ENCODE assay signal across 12 cellular contexts in the genomic region with DNA sequence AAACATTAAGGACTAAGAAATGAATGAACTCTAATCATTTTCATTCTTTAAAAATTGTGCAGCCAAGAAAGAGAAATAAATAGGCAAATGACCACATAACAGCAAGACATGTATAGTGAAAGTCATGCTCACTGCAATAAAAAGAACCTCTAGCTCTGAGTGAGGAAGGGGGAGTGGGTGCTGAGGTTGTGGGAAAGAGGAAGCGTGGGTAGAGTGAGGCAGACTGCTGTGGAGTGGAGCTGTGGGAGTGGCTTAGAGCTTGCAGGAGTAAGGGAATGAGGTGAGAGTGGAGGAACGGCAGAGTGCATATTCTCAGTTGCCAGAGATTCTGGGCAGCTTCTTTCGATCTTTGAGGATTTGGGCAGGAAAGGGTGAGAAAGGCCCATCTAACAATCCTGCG. TPM values are rescaled to one million over a fixed set of nuclear protein-coding genes. Genes with fewer than 3 reads are reported as not detected.
A peak's percentile ranks its signal among the peaks of the same experiment; 100 is the strongest.
DNase-seq lines count a peak whose midpoint lies in the region; ATAC-seq and TF ChIP-seq lines count a peak whose summit lies in the region.
"Had no signal": no experiment of that assay in that cellular context is flagged by ENCODE, and none has a peak within 500 bp of the region (broad histone marks: within the 10 kb centered on the region; RNA-seq: fewer than 3 reads in every experiment).

No MANE protein-coding gene starts in this region.

- ATAC-seq in HG02973 (IDR thresholded peaks at IDR 0.05; ENCODE audit: unreplicated experiment) (peak; percentile 42), GM21360 (IDR thresholded peaks at IDR 0.05; ENCODE audit: unreplicated experiment) (no peak), GM18517 (IDR thresholded peaks at IDR 0.05; ENCODE audit: unreplicated experiment) (no peak)
- ATAC-seq in activated CD8-positive, alpha-beta T cell treated with anti-CD3 and anti-CD28 coated beads for 36 hours, result peak; percentile 79
- ATAC-seq in naive thymus-derived CD4-positive, alpha-beta T cell, result peak; percentile 83

- H3K9me3 ChIP-seq in naive thymus-derived CD4-positive, alpha-beta T cell (ENCODE audit: control insufficient read depth in 2 of 3, low read length in 3 of 3), result no peaks in the 10 kb centered on the region
- no peaks in the 10 kb centered on the region for H3K9me3 ChIP-seq in prostate gland

- POLR2A ChIA-PET in activated CD8-positive, alpha-beta T cell treated with anti-CD3 and anti-CD28 coated beads for 36 hours (lab: Charles Lee), result interaction anchor here (0.8 to 1.2 kb wide), 3 partner anchors 11 to 31 kb away, joined by 3 to 4 read pairs (median 4); a partner anchor contains a TSS
- POLR2A ChIA-PET in naive thymus-derived CD4-positive, alpha-beta T cell (lab: Charles Lee), result interaction anchor here (0.9 to 1.3 kb wide), 2 partner anchors 9 to 28 kb away, joined by 4 to 7 read pairs; a partner anchor contains a TSS

- H3K27ac ChIP-seq in naive thymus-derived CD4-positive, alpha-beta T cell (ENCODE audit: low read depth, low read length), result peak overlapping the region; percentile 55
- no peak overlapping the region for H3K27ac ChIP-seq in prostate gland

- H3K4me3 ChIP-seq in naive thymus-derived CD4-positive, alpha-beta T cell (ENCODE audit: low read length), result peak overlapping the region; percentile 21
- H3K4me3 ChIP-seq in prostate gland, result no peak overlapping the region

- TF ChIP-seq CTCF in activated CD8-positive, alpha-beta T cell treated with anti-CD3 and anti-CD28 coated beads for 36 hours (IDR thresholded peaks at IDR 0.05), result no peak
- no peak for TF ChIP-seq CTCF in prostate gland (IDR thresholded peaks at IDR 0.05)

- peak overlapping the region; percentile 58 for H3K4me3 Mint-ChIP-seq in activated CD8-positive, alpha-beta T cell treated with anti-CD3 and anti-CD28 coated beads for 36 hours
- peak overlapping the region; percentile 72 to 90 (median 83) for H3K4me3 Mint-ChIP-seq in naive thymus-derived CD4-positive, alpha-beta T cell
- H3K4me3 Mint-ChIP-seq: nephron had no signal

- DNase-seq in CD1c-positive myeloid dendritic cell (ENCODE audit: extremely low spot score), result peak; percentile 90
- peak; percentile 41 for DNase-seq in activated CD8-positive, alpha-beta T cell treated with anti-CD3 and anti-CD28 coated beads for 36 hours
- peak in 5 of 9 donors; percentile 6 to 60 (median 16) for DNase-seq in naive thymus-derived CD4-positive, alpha-beta T cell
- no peak for DNase-seq in prostate gland (ENCODE audit: low spot score)
- no peak for DNase-seq in NCI-H1694 treated with DMSO at 0.1 percent for 48 hours (lab: John Stamatoyannopoulos, UW)
- DNase-seq: Calu3, H7 had no signal

- CTCF ChIA-PET in activated CD8-positive, alpha-beta T cell treated with anti-CD3 and anti-CD28 coated beads for 36 hours (lab: Charles Lee), result interaction anchor here (1.6 to 2.5 kb wide), 3 partner anchors 29 to 93 kb away, joined by 5 to 16 read pairs (median 8); no protein-coding TSS in a partner anchor
- CTCF ChIA-PET in naive thymus-derived CD4-positive, alpha-beta T cell (lab: Charles Lee), result interaction anchor here (0.8 to 1.5 kb wide), 3 partner anchors 27 to 93 kb away, joined by 3 to 4 read pairs (median 3); no protein-coding TSS in a partner anchor

- H3K27me3 Mint-ChIP-seq in activated CD8-positive, alpha-beta T cell treated with anti-CD3 and anti-CD28 coated beads for 36 hours, result no peaks in the 10 kb centered on the region
- H3K27me3 Mint-ChIP-seq in naive thymus-derived CD4-positive, alpha-beta T cell, result peaks cover 0 to 9% (median 0%) of the 10 kb centered on the region in 5 donors

- WGBS in prostate gland, result 62% methylated on average over 4 of the region's 4 CpGs

- peak overlapping the region; percentile 84 for H3K27ac Mint-ChIP-seq in activated CD8-positive, alpha-beta T cell treated with anti-CD3 and anti-CD28 coated beads for 36 hours
- peak overlapping the region; percentile 77 to 94 (median 87) for H3K27ac Mint-ChIP-seq in naive thymus-derived CD4-positive, alpha-beta T cell
- H3K27ac Mint-ChIP-seq: nephron had no signal

- peaks cover 14% of the 10 kb centered on the region for H3K4me1 Mint-ChIP-seq in activated CD8-positive, alpha-beta T cell treated with anti-CD3 and anti-CD28 coated beads for 36 hours (ENCODE audit: low read depth)
- peaks cover 9 to 33% (median 27%) of the 10 kb centered on the region in 7 donors for H3K4me1 Mint-ChIP-seq in naive thymus-derived CD4-positive, alpha-beta T cell
- H3K4me1 Mint-ChIP-seq: nephron had no signal

- peaks cover 0 to 21% of the 10 kb centered on the region in 2 donors for H3K4me1 ChIP-seq in naive thymus-derived CD4-positive, alpha-beta T cell (ENCODE audit: control insufficient read depth in 2 of 2, insufficient read depth in 2 of 2, low read length in 2 of 2)
- H3K4me1 ChIP-seq in prostate gland (replicated peaks), result no peaks in the 10 kb centered on the region

- H3K9me3 Mint-ChIP-seq in activated CD8-positive, alpha-beta T cell treated with anti-CD3 and anti-CD28 coated beads for 36 hours, result no peaks in the 10 kb centered on the region
- no peaks in the 10 kb centered on the region for H3K9me3 Mint-ChIP-seq in naive thymus-derived CD4-positive, alpha-beta T cell
- H3K9me3 Mint-ChIP-seq: nephron had no signal

- no peaks in the 10 kb centered on the region for H3K36me3 ChIP-seq in naive thymus-derived CD4-positive, alpha-beta T cell (ENCODE audit: control insufficient read depth in 2 of 3, insufficient read depth in 3 of 3, low read length in 3 of 3)
- no peaks in the 10 kb centered on the region for H3K36me3 ChIP-seq in prostate gland

- no peaks in the 10 kb centered on the region for H3K27me3 ChIP-seq in naive thymus-derived CD4-positive, alpha-beta T cell (ENCODE audit: control insufficient read depth in 2 of 2, insufficient read depth in 2 of 2, low read length in 2 of 2)
- H3K27me3 ChIP-seq in prostate gland (replicated peaks; ENCODE audit: insufficient read depth), result no peaks in the 10 kb centered on the region

- intact Hi-C loops in activated CD8-positive, alpha-beta T cell treated with anti-CD3 and anti-CD28 coated beads for 36 hours (cut with micrococcal nuclease), result no loop called here
- intact Hi-C loops in naive thymus-derived CD4-positive, alpha-beta T cell (cut with micrococcal nuclease), result no loop called here
- intact Hi-C loops in prostate gland (cut with DNase I), result no loop called here

- no peak for TF ChIP-seq POLR2A in prostate gland (IDR thresholded peaks at IDR 0.05)

- no peaks in the 10 kb centered on the region for H3K36me3 Mint-ChIP-seq in activated CD8-positive, alpha-beta T cell treated with anti-CD3 and anti-CD28 coated beads for 36 hours (ENCODE audit: low read depth)
- H3K36me3 Mint-ChIP-seq in naive thymus-derived CD4-positive, alpha-beta T cell, result no peaks in the 10 kb centered on the region

RNA-seq across cellular contexts. Expression of a gene that starts 10.4 kb away (rescaled TPM):
- total RNA-seq in activated CD8-positive, alpha-beta T cell treated with anti-CD3 and anti-CD28 coated beads for 36 hours, result not detected
- not detected for total RNA-seq in naive thymus-derived CD4-positive, alpha-beta T cell
- not detected for polyA plus RNA-seq in naive thymus-derived CD4-positive, alpha-beta T cell
- not detected for total RNA-seq in prostate gland
- total RNA-seq: Calu3, H7, temporal lobe had no signal

RNA-seq across cellular contexts. Expression of a gene that starts 20.0 kb away (rescaled TPM):
- total RNA-seq in activated CD8-positive, alpha-beta T cell treated with anti-CD3 and anti-CD28 coated beads for 36 hours, result not detected
- not detected for total RNA-seq in naive thymus-derived CD4-positive, alpha-beta T cell
- not detected for polyA plus RNA-seq in naive thymus-derived CD4-positive, alpha-beta T cell
- 1 to 10 TPM; 2.2 to 3.3 TPM for total RNA-seq in prostate gland
- total RNA-seq: Calu3, H7, temporal lobe had no signal

RNA-seq across cellular contexts. Expression of a gene that starts 48.0 kb away (rescaled TPM):
- total RNA-seq in activated CD8-positive, alpha-beta T cell treated with anti-CD3 and anti-CD28 coated beads for 36 hours, result not detected
- not detected for total RNA-seq in naive thymus-derived CD4-positive, alpha-beta T cell
- polyA plus RNA-seq in naive thymus-derived CD4-positive, alpha-beta T cell, result not detected
- total RNA-seq in prostate gland, result not detected
- total RNA-seq: Calu3, H7, temporal lobe had no signal

RNA-seq across cellular contexts. Expression of a gene that starts 53.1 kb away (rescaled TPM):
- total RNA-seq in activated CD8-positive, alpha-beta T cell treated with anti-CD3 and anti-CD28 coated beads for 36 hours, result 1 to 10 TPM; 7.1 to 7.4 TPM
- 1 to 10 TPM; 3.4 to 5.7 (median 4.8) TPM for total RNA-seq in naive thymus-derived CD4-positive, alpha-beta T cell
- 1 to 10 TPM in 1 of 2 donors, under 1 TPM in 1; 0.86 to 1.1 TPM for polyA plus RNA-seq in naive thymus-derived CD4-positive, alpha-beta T cell
- total RNA-seq in prostate gland, result 10 to 100 TPM in 1 of 2 donors, 1 to 10 TPM in 1; 4.7 to 16.1 TPM

RNA-seq across cellular contexts. Expression of a gene that starts 59.9 kb away (rescaled TPM):
- 10 to 100 TPM; 17.8 to 18.0 TPM for total RNA-seq in activated CD8-positive, alpha-beta T cell treated with anti-CD3 and anti-CD28 coated beads for 36 hours
- total RNA-seq in naive thymus-derived CD4-positive, alpha-beta T cell, result 10 to 100 TPM; 14.6 to 31.9 (median 27.1) TPM
- polyA plus RNA-seq in naive thymus-derived CD4-positive, alpha-beta T cell, result 10 to 100 TPM in 1 of 2 donors, 1 to 10 TPM in 1; 5.6 to 15.3 TPM
- total RNA-seq in prostate gland, result 10 to 100 TPM; 16.3 to 27.0 TPM

Comparison
In these comparisons a context has a peak if more than half of its experiments do, and no peak if none do; other contexts are left out.
1. DNase-seq: peak in CD1c-positive myeloid dendritic cell (single experiment), activated CD8-positive, alpha-beta T cell treated with anti-CD3 and anti-CD28 coated beads for 36 hours (single experiment) and naive thymus-derived CD4-positive, alpha-beta T cell (5 of 9); none in prostate gland (single experiment) and NCI-H1694 treated with DMSO at 0.1 percent for 48 hours (single experiment).
2. ATAC-seq: peak in HG02973 (single experiment), activated CD8-positive, alpha-beta T cell treated with anti-CD3 and anti-CD28 coated beads for 36 hours (single experiment) and naive thymus-derived CD4-positive, alpha-beta T cell (single experiment); none in GM21360 (single experiment) and GM18517 (single experiment).